In the genomic region with DNA sequence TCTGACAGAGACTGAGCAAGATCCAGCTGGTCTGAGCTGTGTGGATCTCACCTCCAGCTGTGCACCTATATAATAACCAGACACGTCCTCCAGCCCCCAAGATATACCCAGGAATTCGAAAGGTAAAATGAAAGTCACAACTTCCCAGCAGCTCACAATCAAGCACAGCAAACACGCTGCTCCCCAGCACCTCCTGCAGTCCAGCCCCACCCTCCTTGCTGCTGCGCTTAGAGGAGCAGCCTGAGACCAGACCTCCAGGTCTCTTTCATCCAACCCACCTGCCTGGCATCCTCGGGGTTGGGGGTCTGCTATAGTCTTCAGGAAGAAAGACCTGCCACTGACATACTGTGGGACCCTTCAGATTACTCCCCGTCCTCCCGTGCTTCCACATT, we compare ENCODE assay signal across 1 cellular context.
TF ChIP-seq lines count a peak whose summit lies in the region.

No MANE protein-coding gene starts in this region.

TF ChIP-seq in WTC11, 78 proteins besides CTCF, POLR2A, EP300 and RAD21:
- TF ChIP-seq CBFB (CRISPR knock-in tag; IDR thresholded peaks at IDR 0.05; ENCODE audit: low read depth) (no peak), TEAD4 (CRISPR knock-in tag; IDR thresholded peaks at IDR 0.05) (no peak), ZNF416 (CRISPR knock-in tag; IDR thresholded peaks at IDR 0.05) (no peak), RELA (CRISPR knock-in tag; IDR thresholded peaks at IDR 0.05; ENCODE audit: borderline replicate concordance) (no peak), TCF7 (CRISPR knock-in tag; IDR thresholded peaks at IDR 0.05; ENCODE audit: low read depth) (no peak), ZNF423 (CRISPR knock-in tag; IDR thresholded peaks at IDR 0.05) (no peak), HMGA2 (CRISPR knock-in tag; IDR thresholded peaks at IDR 0.05) (no peak), FOXJ3 (CRISPR knock-in tag; IDR thresholded peaks at IDR 0.05; ENCODE audit: borderline replicate concordance) (no peak), CREB1 (CRISPR knock-in tag; IDR thresholded peaks at IDR 0.05) (no peak), SOX15 (CRISPR knock-in tag; IDR thresholded peaks at IDR 0.05) (no peak), GTF2I (CRISPR knock-in tag; conservative IDR thresholded peaks at IDR 0.05) (no peak), NR2C2 (CRISPR knock-in tag; IDR thresholded peaks at IDR 0.05) (no peak), RORB (CRISPR knock-in tag; IDR thresholded peaks at IDR 0.05) (no peak)
- TF ChIP-seq, protein P1, sequence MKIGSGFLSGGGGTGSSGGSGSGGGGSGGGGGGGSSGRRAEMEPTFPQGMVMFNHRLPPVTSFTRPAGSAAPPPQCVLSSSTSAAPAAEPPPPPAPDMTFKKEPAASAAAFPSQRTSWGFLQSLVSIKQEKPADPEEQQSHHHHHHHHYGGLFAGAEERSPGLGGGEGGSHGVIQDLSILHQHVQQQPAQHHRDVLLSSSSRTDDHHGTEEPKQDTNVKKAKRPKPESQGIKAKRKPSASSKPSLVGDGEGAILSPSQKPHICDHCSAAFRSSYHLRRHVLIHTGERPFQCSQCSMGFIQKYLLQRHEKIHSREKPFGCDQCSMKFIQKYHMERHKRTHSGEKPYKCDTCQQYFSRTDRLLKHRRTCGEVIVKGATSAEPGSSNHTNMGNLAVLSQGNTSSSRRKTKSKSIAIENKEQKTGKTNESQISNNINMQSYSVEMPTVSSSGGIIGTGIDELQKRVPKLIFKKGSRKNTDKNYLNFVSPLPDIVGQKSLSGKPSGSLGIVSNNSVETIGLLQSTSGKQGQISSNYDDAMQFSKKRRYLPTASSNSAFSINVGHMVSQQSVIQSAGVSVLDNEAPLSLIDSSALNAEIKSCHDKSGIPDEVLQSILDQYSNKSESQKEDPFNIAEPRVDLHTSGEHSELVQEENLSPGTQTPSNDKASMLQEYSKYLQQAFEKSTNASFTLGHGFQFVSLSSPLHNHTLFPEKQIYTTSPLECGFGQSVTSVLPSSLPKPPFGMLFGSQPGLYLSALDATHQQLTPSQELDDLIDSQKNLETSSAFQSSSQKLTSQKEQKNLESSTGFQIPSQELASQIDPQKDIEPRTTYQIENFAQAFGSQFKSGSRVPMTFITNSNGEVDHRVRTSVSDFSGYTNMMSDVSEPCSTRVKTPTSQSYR (CRISPR knock-in tag; IDR thresholded peaks at IDR 0.05) = no peak
- TF ChIP-seq, protein P2, sequence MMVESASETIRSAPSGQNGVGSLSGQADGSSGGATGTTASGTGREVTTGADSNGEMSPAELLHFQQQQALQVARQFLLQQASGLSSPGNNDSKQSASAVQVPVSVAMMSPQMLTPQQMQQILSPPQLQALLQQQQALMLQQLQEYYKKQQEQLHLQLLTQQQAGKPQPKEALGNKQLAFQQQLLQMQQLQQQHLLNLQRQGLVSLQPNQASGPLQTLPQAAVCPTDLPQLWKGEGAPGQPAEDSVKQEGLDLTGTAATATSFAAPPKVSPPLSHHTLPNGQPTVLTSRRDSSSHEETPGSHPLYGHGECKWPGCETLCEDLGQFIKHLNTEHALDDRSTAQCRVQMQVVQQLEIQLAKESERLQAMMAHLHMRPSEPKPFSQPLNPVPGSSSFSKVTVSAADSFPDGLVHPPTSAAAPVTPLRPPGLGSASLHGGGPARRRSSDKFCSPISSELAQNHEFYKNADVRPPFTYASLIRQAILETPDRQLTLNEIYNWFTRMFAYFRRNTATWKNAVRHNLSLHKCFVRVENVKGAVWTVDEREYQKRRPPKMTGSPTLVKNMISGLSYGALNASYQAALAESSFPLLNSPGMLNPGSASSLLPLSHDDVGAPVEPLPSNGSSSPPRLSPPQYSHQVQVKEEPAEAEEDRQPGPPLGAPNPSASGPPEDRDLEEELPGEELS (CRISPR knock-in tag; IDR thresholded peaks at IDR 0.05) = no peak
- TF ChIP-seq, protein P3, sequence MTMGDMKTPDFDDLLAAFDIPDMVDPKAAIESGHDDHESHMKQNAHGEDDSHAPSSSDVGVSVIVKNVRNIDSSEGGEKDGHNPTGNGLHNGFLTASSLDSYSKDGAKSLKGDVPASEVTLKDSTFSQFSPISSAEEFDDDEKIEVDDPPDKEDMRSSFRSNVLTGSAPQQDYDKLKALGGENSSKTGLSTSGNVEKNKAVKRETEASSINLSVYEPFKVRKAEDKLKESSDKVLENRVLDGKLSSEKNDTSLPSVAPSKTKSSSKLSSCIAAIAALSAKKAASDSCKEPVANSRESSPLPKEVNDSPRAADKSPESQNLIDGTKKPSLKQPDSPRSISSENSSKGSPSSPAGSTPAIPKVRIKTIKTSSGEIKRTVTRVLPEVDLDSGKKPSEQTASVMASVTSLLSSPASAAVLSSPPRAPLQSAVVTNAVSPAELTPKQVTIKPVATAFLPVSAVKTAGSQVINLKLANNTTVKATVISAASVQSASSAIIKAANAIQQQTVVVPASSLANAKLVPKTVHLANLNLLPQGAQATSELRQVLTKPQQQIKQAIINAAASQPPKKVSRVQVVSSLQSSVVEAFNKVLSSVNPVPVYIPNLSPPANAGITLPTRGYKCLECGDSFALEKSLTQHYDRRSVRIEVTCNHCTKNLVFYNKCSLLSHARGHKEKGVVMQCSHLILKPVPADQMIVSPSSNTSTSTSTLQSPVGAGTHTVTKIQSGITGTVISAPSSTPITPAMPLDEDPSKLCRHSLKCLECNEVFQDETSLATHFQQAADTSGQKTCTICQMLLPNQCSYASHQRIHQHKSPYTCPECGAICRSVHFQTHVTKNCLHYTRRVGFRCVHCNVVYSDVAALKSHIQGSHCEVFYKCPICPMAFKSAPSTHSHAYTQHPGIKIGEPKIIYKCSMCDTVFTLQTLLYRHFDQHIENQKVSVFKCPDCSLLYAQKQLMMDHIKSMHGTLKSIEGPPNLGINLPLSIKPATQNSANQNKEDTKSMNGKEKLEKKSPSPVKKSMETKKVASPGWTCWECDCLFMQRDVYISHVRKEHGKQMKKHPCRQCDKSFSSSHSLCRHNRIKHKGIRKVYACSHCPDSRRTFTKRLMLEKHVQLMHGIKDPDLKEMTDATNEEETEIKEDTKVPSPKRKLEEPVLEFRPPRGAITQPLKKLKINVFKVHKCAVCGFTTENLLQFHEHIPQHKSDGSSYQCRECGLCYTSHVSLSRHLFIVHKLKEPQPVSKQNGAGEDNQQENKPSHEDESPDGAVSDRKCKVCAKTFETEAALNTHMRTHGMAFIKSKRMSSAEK (CRISPR knock-in tag; IDR thresholded peaks at IDR 0.05; ENCODE audit: borderline replicate concordance) = no peak
- TF ChIP-seq, protein P4, sequence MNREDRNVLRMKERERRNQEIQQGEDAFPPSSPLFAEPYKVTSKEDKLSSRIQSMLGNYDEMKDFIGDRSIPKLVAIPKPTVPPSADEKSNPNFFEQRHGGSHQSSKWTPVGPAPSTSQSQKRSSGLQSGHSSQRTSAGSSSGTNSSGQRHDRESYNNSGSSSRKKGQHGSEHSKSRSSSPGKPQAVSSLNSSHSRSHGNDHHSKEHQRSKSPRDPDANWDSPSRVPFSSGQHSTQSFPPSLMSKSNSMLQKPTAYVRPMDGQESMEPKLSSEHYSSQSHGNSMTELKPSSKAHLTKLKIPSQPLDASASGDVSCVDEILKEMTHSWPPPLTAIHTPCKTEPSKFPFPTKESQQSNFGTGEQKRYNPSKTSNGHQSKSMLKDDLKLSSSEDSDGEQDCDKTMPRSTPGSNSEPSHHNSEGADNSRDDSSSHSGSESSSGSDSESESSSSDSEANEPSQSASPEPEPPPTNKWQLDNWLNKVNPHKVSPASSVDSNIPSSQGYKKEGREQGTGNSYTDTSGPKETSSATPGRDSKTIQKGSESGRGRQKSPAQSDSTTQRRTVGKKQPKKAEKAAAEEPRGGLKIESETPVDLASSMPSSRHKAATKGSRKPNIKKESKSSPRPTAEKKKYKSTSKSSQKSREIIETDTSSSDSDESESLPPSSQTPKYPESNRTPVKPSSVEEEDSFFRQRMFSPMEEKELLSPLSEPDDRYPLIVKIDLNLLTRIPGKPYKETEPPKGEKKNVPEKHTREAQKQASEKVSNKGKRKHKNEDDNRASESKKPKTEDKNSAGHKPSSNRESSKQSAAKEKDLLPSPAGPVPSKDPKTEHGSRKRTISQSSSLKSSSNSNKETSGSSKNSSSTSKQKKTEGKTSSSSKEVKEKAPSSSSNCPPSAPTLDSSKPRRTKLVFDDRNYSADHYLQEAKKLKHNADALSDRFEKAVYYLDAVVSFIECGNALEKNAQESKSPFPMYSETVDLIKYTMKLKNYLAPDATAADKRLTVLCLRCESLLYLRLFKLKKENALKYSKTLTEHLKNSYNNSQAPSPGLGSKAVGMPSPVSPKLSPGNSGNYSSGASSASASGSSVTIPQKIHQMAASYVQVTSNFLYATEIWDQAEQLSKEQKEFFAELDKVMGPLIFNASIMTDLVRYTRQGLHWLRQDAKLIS (CRISPR knock-in tag; IDR thresholded peaks at IDR 0.05; ENCODE audit: borderline replicate concordance) = no peak
- TF ChIP-seq, protein P5, sequence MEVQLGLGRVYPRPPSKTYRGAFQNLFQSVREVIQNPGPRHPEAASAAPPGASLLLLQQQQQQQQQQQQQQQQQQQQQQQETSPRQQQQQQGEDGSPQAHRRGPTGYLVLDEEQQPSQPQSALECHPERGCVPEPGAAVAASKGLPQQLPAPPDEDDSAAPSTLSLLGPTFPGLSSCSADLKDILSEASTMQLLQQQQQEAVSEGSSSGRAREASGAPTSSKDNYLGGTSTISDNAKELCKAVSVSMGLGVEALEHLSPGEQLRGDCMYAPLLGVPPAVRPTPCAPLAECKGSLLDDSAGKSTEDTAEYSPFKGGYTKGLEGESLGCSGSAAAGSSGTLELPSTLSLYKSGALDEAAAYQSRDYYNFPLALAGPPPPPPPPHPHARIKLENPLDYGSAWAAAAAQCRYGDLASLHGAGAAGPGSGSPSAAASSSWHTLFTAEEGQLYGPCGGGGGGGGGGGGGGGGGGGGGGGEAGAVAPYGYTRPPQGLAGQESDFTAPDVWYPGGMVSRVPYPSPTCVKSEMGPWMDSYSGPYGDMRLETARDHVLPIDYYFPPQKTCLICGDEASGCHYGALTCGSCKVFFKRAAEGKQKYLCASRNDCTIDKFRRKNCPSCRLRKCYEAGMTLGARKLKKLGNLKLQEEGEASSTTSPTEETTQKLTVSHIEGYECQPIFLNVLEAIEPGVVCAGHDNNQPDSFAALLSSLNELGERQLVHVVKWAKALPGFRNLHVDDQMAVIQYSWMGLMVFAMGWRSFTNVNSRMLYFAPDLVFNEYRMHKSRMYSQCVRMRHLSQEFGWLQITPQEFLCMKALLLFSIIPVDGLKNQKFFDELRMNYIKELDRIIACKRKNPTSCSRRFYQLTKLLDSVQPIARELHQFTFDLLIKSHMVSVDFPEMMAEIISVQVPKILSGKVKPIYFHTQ (CRISPR knock-in tag; IDR thresholded peaks at IDR 0.05) = no peak
- TF ChIP-seq, protein P6, sequence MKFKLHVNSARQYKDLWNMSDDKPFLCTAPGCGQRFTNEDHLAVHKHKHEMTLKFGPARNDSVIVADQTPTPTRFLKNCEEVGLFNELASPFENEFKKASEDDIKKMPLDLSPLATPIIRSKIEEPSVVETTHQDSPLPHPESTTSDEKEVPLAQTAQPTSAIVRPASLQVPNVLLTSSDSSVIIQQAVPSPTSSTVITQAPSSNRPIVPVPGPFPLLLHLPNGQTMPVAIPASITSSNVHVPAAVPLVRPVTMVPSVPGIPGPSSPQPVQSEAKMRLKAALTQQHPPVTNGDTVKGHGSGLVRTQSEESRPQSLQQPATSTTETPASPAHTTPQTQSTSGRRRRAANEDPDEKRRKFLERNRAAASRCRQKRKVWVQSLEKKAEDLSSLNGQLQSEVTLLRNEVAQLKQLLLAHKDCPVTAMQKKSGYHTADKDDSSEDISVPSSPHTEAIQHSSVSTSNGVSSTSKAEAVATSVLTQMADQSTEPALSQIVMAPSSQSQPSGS (CRISPR knock-in tag; IDR thresholded peaks at IDR 0.05; ENCODE audit: borderline replicate concordance, low read depth) = no peak
- TF ChIP-seq, protein P7, sequence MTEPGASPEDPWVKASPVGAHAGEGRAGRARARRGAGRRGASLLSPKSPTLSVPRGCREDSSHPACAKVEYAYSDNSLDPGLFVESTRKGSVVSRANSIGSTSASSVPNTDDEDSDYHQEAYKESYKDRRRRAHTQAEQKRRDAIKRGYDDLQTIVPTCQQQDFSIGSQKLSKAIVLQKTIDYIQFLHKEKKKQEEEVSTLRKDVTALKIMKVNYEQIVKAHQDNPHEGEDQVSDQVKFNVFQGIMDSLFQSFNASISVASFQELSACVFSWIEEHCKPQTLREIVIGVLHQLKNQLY (CRISPR knock-in tag; IDR thresholded peaks at IDR 0.05) = no peak
